Comparison of ENCODE assay signal across 1 cellular context in the genomic region with DNA sequence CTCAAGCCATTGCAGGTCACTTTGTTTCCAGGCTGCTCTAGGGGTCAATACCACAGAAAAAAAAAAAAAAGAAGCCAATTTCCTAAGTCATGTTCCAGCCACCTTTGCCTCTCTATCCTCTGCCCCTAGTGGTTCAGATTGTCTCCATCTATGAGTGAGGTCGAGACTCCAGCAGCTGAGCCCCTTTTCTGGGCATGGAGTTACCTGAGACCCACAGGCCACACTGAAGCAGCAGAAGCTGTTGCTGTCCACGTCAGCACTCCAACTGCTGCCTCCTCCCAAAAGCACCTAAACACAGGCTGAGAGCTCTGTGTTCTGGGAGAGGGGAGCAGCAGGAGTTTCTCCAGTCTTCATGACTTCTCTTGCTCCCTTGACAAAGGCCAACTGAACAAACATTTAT.
TF ChIP-seq lines count a peak whose summit lies in the region.

No MANE protein-coding gene starts in this region.

TF ChIP-seq in HEK293T, 16 proteins besides CTCF, POLR2A, EP300 and RAD21 (continued from another document):
- no peak for TF ChIP-seq FOXK2 (IDR thresholded peaks at IDR 0.05)
- TF ChIP-seq FOXM1 (IDR thresholded peaks at IDR 0.05; ENCODE audit: borderline replicate concordance), result no peak
- TF ChIP-seq SUZ12 (IDR thresholded peaks at IDR 0.05), result no peak
- TF ChIP-seq LEF1 (IDR thresholded peaks at IDR 0.05; ENCODE audit: borderline replicate concordance), result no peak
- TF ChIP-seq, protein P1, sequence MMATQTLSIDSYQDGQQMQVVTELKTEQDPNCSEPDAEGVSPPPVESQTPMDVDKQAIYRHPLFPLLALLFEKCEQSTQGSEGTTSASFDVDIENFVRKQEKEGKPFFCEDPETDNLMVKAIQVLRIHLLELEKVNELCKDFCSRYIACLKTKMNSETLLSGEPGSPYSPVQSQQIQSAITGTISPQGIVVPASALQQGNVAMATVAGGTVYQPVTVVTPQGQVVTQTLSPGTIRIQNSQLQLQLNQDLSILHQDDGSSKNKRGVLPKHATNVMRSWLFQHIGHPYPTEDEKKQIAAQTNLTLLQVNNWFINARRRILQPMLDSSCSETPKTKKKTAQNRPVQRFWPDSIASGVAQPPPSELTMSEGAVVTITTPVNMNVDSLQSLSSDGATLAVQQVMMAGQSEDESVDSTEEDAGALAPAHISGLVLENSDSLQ (IDR thresholded peaks at IDR 0.05), result no peak
- no peak for TF ChIP-seq ZNF384 (IDR thresholded peaks at IDR 0.05)
- no peak for TF ChIP-seq ELF4 (IDR thresholded peaks at IDR 0.05)
- TF ChIP-seq NFRKB (IDR thresholded peaks at IDR 0.05), result no peak
- TF ChIP-seq ARNT (IDR thresholded peaks at IDR 0.05), result no peak
- TF ChIP-seq CTBP1 (IDR thresholded peaks at IDR 0.05; ENCODE audit: borderline replicate concordance), result no peak
